In genomic region chr7:144588535-144588934, GRCh38 we compare ENCODE assay signal across 22 cellular contexts.
"Had no signal": no experiment of that assay in that cellular context is flagged by ENCODE, and none has a peak within 500 bp of the region (broad histone marks: within the 10 kb centered on the region; RNA-seq: fewer than 3 reads in every experiment).

No MANE protein-coding gene starts in this region.

- ATAC-seq: activated CD8-positive, alpha-beta memory T cell treated with anti-CD3 and anti-CD28 coated beads, Interleukin-2, amount 10 ng/mL, durations not matched to agents 7 days and 5 days; esophagus mucosa; gastroesophageal sphincter; left colon; naive thymus-derived CD4-positive, alpha-beta T cell; T-helper 17 cell had no signal

- H3K27me3 ChIP-seq: gastroesophageal sphincter, stomach, upper lobe of left lung had no signal

- H3K27ac ChIP-seq: gastroesophageal sphincter, SK-N-MC, stomach, upper lobe of left lung had no signal

- DNase-seq: activated CD4-positive, alpha-beta memory T cell treated with anti-CD3 and anti-CD28 coated beads, Interleukin-2, amount 10 ng/mL, durations not matched to agents 7 days and 5 days; activated CD4-positive, alpha-beta T cell treated with anti-CD3 and anti-CD28 coated beads for 48 hours; activated CD4-positive, CD25-positive, alpha-beta regulatory T cell; activated CD8-positive, alpha-beta memory T cell treated with anti-CD3 and anti-CD28 coated beads, Interleukin-2, amount 10 ng/mL, durations not matched to agents 7 days and 5 days; activated effector memory CD4-positive, alpha-beta T cell treated with anti-CD3 and anti-CD28 coated beads, Interleukin-2, amount 50 U/mL, for 16 hours; activated naive CD4-positive, alpha-beta T cell treated with anti-CD3 and anti-CD28 coated beads, Interleukin-2, amount 10 ng/mL, durations not matched to agents 7 days and 5 days; activated T-cell treated with anti-CD3 and anti-CD28 coated beads for 4 hours; effector memory CD4-positive, alpha-beta T cell; head of caudate nucleus; left colon; naive thymus-derived CD4-positive, alpha-beta T cell; retina; stimulated activated CD4-positive, alpha-beta T cell treated with anti-CD3 and anti-CD28 coated beads, Interleukin-12 subunit alpha, Interleukin-12 subunit beta, amount 100 ng/mL, for 4 hours; stimulated activated CD4-positive, alpha-beta T cell treated with anti-CD3 and anti-CD28 coated beads, Interleukin-1b, Interleukin-23, amount 100 ng/mL, for 48 hours; stomach; SW 1271; T-helper 17 cell; upper lobe of left lung had no signal

- H3K4me3 ChIP-seq: gastroesophageal sphincter, lung, SK-N-MC, stomach, upper lobe of left lung had no signal

- H3K36me3 ChIP-seq: gastroesophageal sphincter, stomach, upper lobe of left lung had no signal

- H3K9me3 ChIP-seq: gastroesophageal sphincter, upper lobe of left lung had no signal

- H3K4me1 ChIP-seq: gastroesophageal sphincter, stomach, upper lobe of left lung had no signal
